In the genomic region with DNA sequence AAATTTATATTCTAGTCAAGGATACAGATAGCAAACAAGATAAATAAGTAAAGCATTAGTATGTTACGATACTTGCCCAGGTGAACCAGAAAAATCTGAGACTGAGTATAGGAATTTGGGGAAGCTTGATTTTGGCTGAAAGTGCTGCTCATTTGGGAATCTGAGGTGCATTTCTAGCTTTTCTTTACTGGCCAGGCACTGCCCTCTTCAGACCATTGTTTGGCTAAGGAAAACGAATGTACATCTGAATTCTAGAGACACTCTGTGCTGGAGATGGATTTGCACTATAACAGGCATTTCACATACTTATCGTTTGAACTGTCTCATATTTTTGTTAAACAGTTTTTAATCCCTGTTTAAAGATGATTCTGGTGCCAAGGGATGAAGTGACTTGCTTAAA, we compare ENCODE assay signal across 14 cellular contexts. TPM values are rescaled to one million over a fixed set of nuclear protein-coding genes. Genes with fewer than 3 reads are reported as not detected.
DNase-seq lines count a peak whose midpoint lies in the region; ATAC-seq, FAIRE-seq and TF ChIP-seq lines count a peak whose summit lies in the region.
"Had no signal": no experiment of that assay in that cellular context is flagged by ENCODE, and none has a peak within 500 bp of the region (broad histone marks: within the 10 kb centered on the region; RNA-seq: fewer than 3 reads in every experiment).

No MANE protein-coding gene starts in this region.

- CTCF ChIA-PET in AG04450 (lab: Charles Lee), result no interaction called here
- CTCF ChIA-PET in Calu3 (lab: Charles Lee), result interaction anchor here (1.0 kb wide), 1 partner anchor 41 kb away, joined by 9 read pairs; no protein-coding TSS in a partner anchor
- CTCF ChIA-PET in K562 (lab: Yijun Ruan, JAX; ENCODE audit: low intra/inter-chr PET ratio), result no interaction called here

- no peak overlapping the region for H2AFZ ChIP-seq in K562 (ENCODE audit: low read depth, low read length)
- no peak overlapping the region for H2AFZ ChIP-seq in mesenchymal stem cell (ENCODE audit: low read depth, low read length)

- H3K14ac ChIP-seq in mesenchymal stem cell (ENCODE audit: low read length in 2 of 2), result no peak overlapping the region

- TF ChIP-seq EP300 in K562 (IDR thresholded peaks at IDR 0.05; ENCODE audit: low read length), result no peak

- no peak overlapping the region for H3K23ac ChIP-seq in mesenchymal stem cell (ENCODE audit: low read length in 2 of 2)

- ATAC-seq in K562, result no peak
- ATAC-seq: stimulated activated naive CD8-positive, alpha-beta T cell treated with anti-CD3 and anti-CD28 coated beads, Interleukin-15, amount 100 ng/mL, for 72 hours had no signal

- DNase-seq in AG04450 (ENCODE audit: low read depth, low spot score), result no peak
- DNase-seq in Calu3, result no peak
- no peak for DNase-seq in K562 (ENCODE audit: extremely low read depth in 1 of 4, low spot score in 3 of 4)
- DNase-seq in mesenchymal stem cell, result no peak
- no peak for DNase-seq in adrenal gland
- DNase-seq in NCI-H1930 (lab: John Stamatoyannopoulos, UW), result no peak
- DNase-seq in erythroblast (lab: John Stamatoyannopoulos, UW), result no peak
- DNase-seq in GM19239 (ENCODE audit: insufficient read length, low spot score), result no peak
- DNase-seq: activated T-cell treated with anti-CD3 and anti-CD28 coated beads for 4 hours; effector memory CD4-positive, alpha-beta T cell; naive B cell; stimulated activated naive CD8-positive, alpha-beta T cell treated with anti-CD3 and anti-CD28 coated beads, Interleukin-15, amount 100 ng/mL, for 72 hours had no signal

- no peak for TF ChIP-seq POLR2A in K562 (conservative IDR thresholded peaks at IDR 0.05)
- no peak for TF ChIP-seq POLR2A in adrenal gland (IDR thresholded peaks at IDR 0.05)
- no peak for TF ChIP-seq POLR2A in erythroblast (IDR thresholded peaks at IDR 0.05; ENCODE audit: low read length)

- H3K4me2 ChIP-seq in K562 (ENCODE audit: insufficient read depth, low read length) (no peak overlapping the region), mesenchymal stem cell (ENCODE audit: low read length, poor library complexity, severe bottlenecking) (no peak overlapping the region)

- no peaks in the 10 kb centered on the region for H3K9me1 ChIP-seq in K562 (ENCODE audit: control insufficient read depth, insufficient read depth, low read length)

- no peak overlapping the region for H3K27ac Mint-ChIP-seq in Calu3 (ENCODE audit: unreplicated experiment)
- H3K27ac Mint-ChIP-seq: stimulated activated naive CD8-positive, alpha-beta T cell treated with anti-CD3 and anti-CD28 coated beads, Interleukin-15, amount 100 ng/mL, for 72 hours had no signal

- H3K18ac ChIP-seq in mesenchymal stem cell (ENCODE audit: low read depth in 1 of 2, low read length in 2 of 2), result no peak overlapping the region

- H4K91ac ChIP-seq in mesenchymal stem cell (ENCODE audit: low read length), result no peak overlapping the region

- peak overlapping the region; percentile 30 for H3K4me3 Mint-ChIP-seq in Calu3 (ENCODE audit: low read depth, unreplicated experiment)
- H3K4me3 Mint-ChIP-seq: stimulated activated naive CD8-positive, alpha-beta T cell treated with anti-CD3 and anti-CD28 coated beads, Interleukin-15, amount 100 ng/mL, for 72 hours had no signal

- H3K27me3 ChIP-seq in AG04450 (ENCODE audit: control insufficient read depth, insufficient read depth, low read length), result no peaks in the 10 kb centered on the region
- no peaks in the 10 kb centered on the region for H3K27me3 ChIP-seq in K562 (ENCODE audit: control insufficient read depth in 2 of 2, insufficient read depth in 2 of 2, low read length in 2 of 2)
- no peaks in the 10 kb centered on the region for H3K27me3 ChIP-seq in mesenchymal stem cell (ENCODE audit: control insufficient read depth in 1 of 2, insufficient read depth in 1 of 2, low read length in 2 of 2)
- H3K27me3 ChIP-seq in adrenal gland, result no peaks in the 10 kb centered on the region

- peaks cover 95% of the 10 kb centered on the region for H3K79me2 ChIP-seq in K562 (ENCODE audit: control insufficient read depth, insufficient read depth, low read length)

- H2BK120ac ChIP-seq in mesenchymal stem cell (ENCODE audit: low read depth, low read length), result no peak overlapping the region

- peak in 1 of 2 experiments; percentile 37; a peak in 1 of 4 replicates for TF ChIP-seq RAD21 in K562 (CRISPR knock-in tag; conservative IDR thresholded peaks at IDR 0.05 in 1 of 2, IDR thresholded peaks at IDR 0.05 in 1 of 2)

- peaks cover 1% of the 10 kb centered on the region for H3K79me1 ChIP-seq in mesenchymal stem cell (replicated peaks; ENCODE audit: low read length, poor library complexity, severe bottlenecking)

- no peaks in the 10 kb centered on the region for H3K9me3 Mint-ChIP-seq in Calu3 (ENCODE audit: low read depth, unreplicated experiment)
- H3K9me3 Mint-ChIP-seq: naive B cell; stimulated activated naive CD8-positive, alpha-beta T cell treated with anti-CD3 and anti-CD28 coated beads, Interleukin-15, amount 100 ng/mL, for 72 hours had no signal

- peaks cover 35% of the 10 kb centered on the region for H4K20me1 ChIP-seq in K562 (replicated peaks; ENCODE audit: control insufficient read depth, insufficient read depth, low read length)

- FAIRE-seq in K562 (lab: Jason Lieb, UNC) (no peak), GM19239 (lab: Jason Lieb, UNC) (no peak)
- FAIRE-seq: G401.6, H1 had no signal

- H3K9ac ChIP-seq in K562 (ENCODE audit: insufficient read depth in 1 of 2, low read depth in 2 of 2, low read length in 2 of 2), result no peak overlapping the region
- peak overlapping the region; percentile 37 for H3K9ac ChIP-seq in mesenchymal stem cell (ENCODE audit: low read length)

- H4K8ac ChIP-seq in mesenchymal stem cell (ENCODE audit: low read length), result no peak overlapping the region

- intact Hi-C loops in Calu3 (cut with micrococcal nuclease; ENCODE audit: unreplicated experiment) (no loop called here), K562 (cut with micrococcal nuclease) (no loop called here), adrenal gland (cut with DNase I) (no loop called here)

- WGBS in K562 (ENCODE audit: insufficient coverage, low coverage, missing lambda C conversion rate), result 65% methylated on average over 3 of the region's 3 CpGs
- 94% methylated on average over 2 of the region's 3 CpGs for WGBS in mesenchymal stem cell
- WGBS in adrenal gland, 4 donors, result 33 to 45% (median 40%) methylated on average over 3 of the region's 3 CpGs

- H3K36me3 Mint-ChIP-seq in Calu3 (ENCODE audit: insufficient read depth, unreplicated experiment), result no peaks in the 10 kb centered on the region
- H3K36me3 Mint-ChIP-seq: naive B cell had no signal

- H2AK5ac ChIP-seq in mesenchymal stem cell (ENCODE audit: low read length, severe bottlenecking), result no peak overlapping the region

- BruUV-seq in Calu3 (replicated peaks; lab: Mats Ljungman, UMichigan), result no TSS peak
- no TSS peak for BruUV-seq in K562 (replicated peaks; lab: Mats Ljungman, UMichigan)

- H3K27me3 Mint-ChIP-seq in Calu3 (ENCODE audit: unreplicated experiment), result no peaks in the 10 kb centered on the region
- H3K27me3 Mint-ChIP-seq: naive B cell; stimulated activated naive CD8-positive, alpha-beta T cell treated with anti-CD3 and anti-CD28 coated beads, Interleukin-15, amount 100 ng/mL, for 72 hours had no signal

- H3K4me3 ChIP-seq in AG04450 (ENCODE audit: low read depth, low read length) (no peak overlapping the region), K562 (no peak overlapping the region), mesenchymal stem cell (ENCODE audit: insufficient read depth in 1 of 2, low read depth in 1 of 2, low read length in 2 of 2) (peak overlapping the region in 1 of 2 experiments; percentile 11), adrenal gland (no peak overlapping the region)

- POLR2A ChIA-PET in AG04450 (lab: Yijun Ruan, JAX), result no interaction called here
- POLR2A ChIA-PET in K562 (lab: Yijun Ruan, JAX), result interaction anchor here (0.6 to 23.7 kb wide), 5 partner anchors 8 to 128 kb away, joined by 3 to 301 read pairs (median 4); no protein-coding TSS in a partner anchor

- peaks cover 59 to 77% of the 10 kb centered on the region in 2 experiments for H3K4me1 ChIP-seq in K562 (replicated peaks in 1 of 2; ENCODE audit: control insufficient read depth in 2 of 2, insufficient read depth in 2 of 2, low read length in 2 of 2)
- peaks cover 11% of the 10 kb centered on the region for H3K4me1 ChIP-seq in mesenchymal stem cell (ENCODE audit: control insufficient read depth, insufficient read depth, low read depth, low read length)
- peaks cover 19 to 61% of the 10 kb centered on the region in 2 donors for H3K4me1 ChIP-seq in adrenal gland (replicated peaks in 1 of 2)

- H2BK12ac ChIP-seq in mesenchymal stem cell (ENCODE audit: low read length in 2 of 2), result no peak overlapping the region

- no peak overlapping the region for H3K4ac ChIP-seq in mesenchymal stem cell (ENCODE audit: low read depth in 1 of 2, low read length in 2 of 2)

- in situ Hi-C loops in K562 (cut with MboI), result no loop called here

- H3K27ac ChIP-seq in AG04450 (ENCODE audit: low read depth, low read length) (no peak overlapping the region), K562 (ENCODE audit: extremely low read depth, low read depth, low read length) (no peak overlapping the region), mesenchymal stem cell (ENCODE audit: low read length, poor library complexity, severe bottlenecking) (no peak overlapping the region), adrenal gland (no peak overlapping the region)

- peaks cover 23% of the 10 kb centered on the region for H3K4me1 Mint-ChIP-seq in Calu3 (ENCODE audit: low read depth, unreplicated experiment)

- H2BK15ac ChIP-seq in mesenchymal stem cell (ENCODE audit: low read depth, poor library complexity, severe bottlenecking), result no peak overlapping the region

- H3K9me3 ChIP-seq in AG04450 (ENCODE audit: control insufficient read depth, insufficient read depth, low read length) (no peaks in the 10 kb centered on the region), K562 (replicated peaks; ENCODE audit: control insufficient read depth, insufficient read depth, low read depth, low read length) (no peaks in the 10 kb centered on the region), mesenchymal stem cell (ENCODE audit: control insufficient read depth, low read length) (no peaks in the 10 kb centered on the region), adrenal gland (replicated peaks in 1 of 3) (no peaks in the 10 kb centered on the region)

- H3K36me3 ChIP-seq in K562 (ENCODE audit: control insufficient read depth, insufficient read depth, low read length) (peaks cover 41% of the 10 kb centered on the region; the same call in 2 of the 3 replicates), mesenchymal stem cell (ENCODE audit: control insufficient read depth in 1 of 2, insufficient read depth in 2 of 2, low read depth in 1 of 2, low read length in 2 of 2) (peaks cover 2 to 10% of the 10 kb centered on the region in 2 experiments), adrenal gland (replicated peaks in 1 of 2) (no peaks in the 10 kb centered on the region)

- TF ChIP-seq CTCF in AG04450 (IDR thresholded peaks at IDR 0.05; ENCODE audit: low read depth, low read length) (0 out of 2 replicates have a peak, but pooled peaks have one; percentile 14), Calu3 (IDR thresholded peaks at IDR 0.05; ENCODE audit: unreplicated experiment) (no peak), K562 (IDR thresholded peaks at IDR 0.05 in 2 of 3, conservative IDR thresholded peaks at IDR 0.05 in 1 of 3; ENCODE audit: insufficient read depth in 2 of 3, low read depth in 1 of 3, low read length in 3 of 3) (peak in 2 of 3 experiments; percentile 16 to 39; a peak in 1 of 6 replicates), adrenal gland (IDR thresholded peaks at IDR 0.05) (peak in 2 of 6 experiments; percentile 8 to 15)

- no peak overlapping the region for H2BK5ac ChIP-seq in mesenchymal stem cell (ENCODE audit: low read depth, low read length, poor library complexity, severe bottlenecking)

RNA-seq across cellular contexts. Expression of a gene that starts 23.4 kb away (rescaled TPM):
- polyA plus RNA-seq in AG04450 (2011; rRNA removed) (16.4 and 23.8 TPM in 2 replicates), K562 (2011; rRNA removed) (12.9 and 27.1 TPM in 2 replicates), K562 (2014; fragmentation: Illumina TruSeq; extraction: Trizol) (70.1 and 79.0 TPM in 2 replicates), K562 (2014; fragmentation: Nextera tagmentation; extraction: Ambion mirVana) (10 to 100 TPM in 1 of 2 experiments, 1 to 10 TPM in 1; 8.3 to 20.2 TPM), K562 (2014; rRNA removed) (38.6 and 38.7 TPM in 2 replicates), adrenal gland (10 to 100 TPM; 11.3 to 33.7 (median 24.5) TPM)
- 42.4 and 50.5 TPM in 2 replicates for polyA minus RNA-seq in AG04450 (2011; rRNA and poly(A)+ RNA removed)
- total RNA-seq in Calu3 (2022) (51.7 and 52.5 TPM in 2 replicates), K562 (2014; rRNA removed) (22.1 and 28.9 TPM in 2 replicates), K562 (2014; rRNA removed; fragmentation: Illumina TruSeq; extraction: Trizol) (23.9 and 24.6 TPM in 2 replicates), K562 (2015; rRNA removed; fragmentation: Illumina TruSeq; extraction: Trizol) (22.5 and 25.3 TPM in 2 replicates), K562 (2021) (74.6 and 88.3 TPM in 2 replicates), adrenal gland (10 to 100 TPM; 35.0 to 90.3 (median 57.0) TPM)
- 233 and 329 TPM in 2 replicates for total RNA-seq in K562 (2011; cell fraction: chromatin; rRNA removed; ENCODE audit: low replicate concordance)
- 114 and 132 TPM in 2 replicates for total RNA-seq in K562 (2011; cell fraction: nucleolus; rRNA removed)
- total RNA-seq in K562 (2011; cell fraction: nucleoplasm; rRNA removed), result 181 and 229 TPM in 2 replicates
- polyA plus RNA-seq in K562 (2011; cell fraction: cytosol; rRNA removed), result 20.1 and 23.5 TPM in 2 replicates
- 59.8 and 83.5 TPM in 2 replicates for polyA plus RNA-seq in K562 (2011; cell fraction: nucleus; rRNA removed)
- 54.3 and 62.2 TPM in 2 replicates for polyA plus RNA-seq in K562 (2012)
- 35.4 and 49.8 TPM in 2 replicates for polyA minus RNA-seq in K562 (2011; rRNA and poly(A)+ RNA removed)
- polyA minus RNA-seq in K562 (2011; cell fraction: cytosol; rRNA and poly(A)+ RNA removed), result 61.6 and 92.0 TPM in 2 replicates
- polyA minus RNA-seq in K562 (2011; cell fraction: nucleus; rRNA and poly(A)+ RNA removed), result 27.9 and 38.8 TPM in 2 replicates
- polyA plus RNA-seq in mesenchymal stem cell (2013, experiment 1 of 2), result 46.7 TPM
- 43.3 TPM for polyA plus RNA-seq in mesenchymal stem cell (2013, experiment 2 of 2)
